9 cellular contexts compared by ENCODE assay signal in genomic region chr20:48750941-48751620, GRCh38.
DNase-seq lines count a peak whose midpoint lies in the region; ATAC-seq and TF ChIP-seq lines count a peak whose summit lies in the region.
"Had no signal": no experiment of that assay in that cellular context is flagged by ENCODE, and none has a peak within 500 bp of the region (broad histone marks: within the 10 kb centered on the region; RNA-seq: fewer than 3 reads in every experiment).

No MANE protein-coding gene starts in this region.

- peaks cover 2% of the 10 kb centered on the region for H3K4me1 ChIP-seq in mucosa of descending colon (ENCODE audit: low read depth)
- H3K4me1 ChIP-seq: uterus had no signal

- POLR2A ChIA-PET in T-cell (lab: Charles Lee): interaction anchor here in 1 of 2 donors (1.0 kb wide), 1 partner anchor 18 kb away, joined by 3 read pairs; no protein-coding TSS in a partner anchor

- H3K9me3 Mint-ChIP-seq in T-cell: peaks cover 0 to 6% (median 4%) of the 10 kb centered on the region in 3 donors
- H3K9me3 Mint-ChIP-seq in dendritic cell treated with granulocyte-macrophage colony-stimulating factor and Interleukin-4, amounts not matched to agents 40 ng/mL and 50 ng/mL, for 4 days: no peaks in the 10 kb centered on the region

- peak overlapping the region; percentile 64 to 73 (median 66) for H3K4me3 Mint-ChIP-seq in T-cell
- H3K4me3 Mint-ChIP-seq in dendritic cell treated with granulocyte-macrophage colony-stimulating factor and Interleukin-4, amounts not matched to agents 40 ng/mL and 50 ng/mL, for 4 days: peak overlapping the region; percentile 24

- DNase-seq in Jurkat, Clone E6-1 (ENCODE audit: low read depth, low spot score): peak; percentile 48
- peak; percentile 25 to 63 (median 42) for DNase-seq in T-cell
- peak; percentile 40 to 78 (median 58) for DNase-seq in mucosa of descending colon
- no peak for DNase-seq in A172 (ENCODE audit: low spot score)
- DNase-seq in NCI-H1105 treated with DMSO at 0.1 percent for 48 hours (lab: John Stamatoyannopoulos, UW): no peak
- DNase-seq in NCI-H128 (lab: John Stamatoyannopoulos, UW; ENCODE audit: unreplicated experiment): no peak

- H3K36me3 ChIP-seq in mucosa of descending colon (ENCODE audit: low read depth): no peaks in the 10 kb centered on the region
- H3K36me3 ChIP-seq: uterus had no signal

- peaks cover 60 to 87% (median 81%) of the 10 kb centered on the region in 3 donors for H3K4me1 Mint-ChIP-seq in T-cell
- peaks cover 81% of the 10 kb centered on the region for H3K4me1 Mint-ChIP-seq in dendritic cell treated with granulocyte-macrophage colony-stimulating factor and Interleukin-4, amounts not matched to agents 40 ng/mL and 50 ng/mL, for 4 days (ENCODE audit: low read depth)

- ATAC-seq in T-cell (replicated peaks in 1 of 4): peak; percentile 89 to 93 (median 92)
- ATAC-seq in mucosa of descending colon: peak; percentile 76
- no peak for ATAC-seq in HG03159 (IDR thresholded peaks at IDR 0.05; ENCODE audit: unreplicated experiment)

- no peak overlapping the region for H3K4me3 ChIP-seq in Jurkat, Clone E6-1 (ENCODE audit: low read length)
- H3K4me3 ChIP-seq in mucosa of descending colon: no peak overlapping the region
- H3K4me3 ChIP-seq: uterus had no signal

- H3K9me3 ChIP-seq in mucosa of descending colon: no peaks in the 10 kb centered on the region
- H3K9me3 ChIP-seq: uterus had no signal

- peak overlapping the region; percentile 90 to 97 for H3K27ac Mint-ChIP-seq in T-cell
- H3K27ac Mint-ChIP-seq in dendritic cell treated with granulocyte-macrophage colony-stimulating factor and Interleukin-4, amounts not matched to agents 40 ng/mL and 50 ng/mL, for 4 days: peak overlapping the region; percentile 75

- intact Hi-C loops in dendritic cell treated with granulocyte-macrophage colony-stimulating factor and Interleukin-4, amounts not matched to agents 40 ng/mL and 50 ng/mL, for 4 days (cut with micrococcal nuclease): no loop called here
- intact Hi-C loops in mucosa of descending colon (cut with DNase I, micrococcal nuclease): no loop called here

- peaks cover 39% of the 10 kb centered on the region for H3K36me3 Mint-ChIP-seq in T-cell
- H3K36me3 Mint-ChIP-seq in dendritic cell treated with granulocyte-macrophage colony-stimulating factor and Interleukin-4, amounts not matched to agents 40 ng/mL and 50 ng/mL, for 4 days (ENCODE audit: low read depth): peaks cover 79% of the 10 kb centered on the region

- TF ChIP-seq CTCF in mucosa of descending colon (IDR thresholded peaks at IDR 0.05): no peak

- CTCF ChIA-PET in T-cell (lab: Charles Lee): interaction anchor here (0.6 to 0.7 kb wide), 2 partner anchors 37 to 82 kb away, joined by 3 read pairs; no protein-coding TSS in a partner anchor

- no peaks in the 10 kb centered on the region for H3K27me3 Mint-ChIP-seq in T-cell
- no peaks in the 10 kb centered on the region for H3K27me3 Mint-ChIP-seq in dendritic cell treated with granulocyte-macrophage colony-stimulating factor and Interleukin-4, amounts not matched to agents 40 ng/mL and 50 ng/mL, for 4 days

Comparison
In these comparisons a context has a peak if more than half of its experiments do, and no peak if none do; other contexts are left out.
1. DNase-seq: peak in Jurkat, Clone E6-1 (single experiment), T-cell (34 of 34) and mucosa of descending colon (3 of 3); none in A172 (single experiment), NCI-H1105 treated with DMSO at 0.1 percent for 48 hours (single experiment) and NCI-H128 (single experiment).